In genomic region chr1:69700770-69701169, GRCh38 we compare ENCODE assay signal across 1 cellular context.
TF ChIP-seq lines count a peak whose summit lies in the region.

No MANE protein-coding gene starts in this region.

TF ChIP-seq in Ishikawa, 13 proteins besides CTCF, POLR2A, EP300 and RAD21 (continued from another document):
- no peak for TF ChIP-seq EGR1 (IDR thresholded peaks at IDR 0.05)
- no peak for TF ChIP-seq TCF12 (IDR thresholded peaks at IDR 0.05; ENCODE audit: low read depth)
- no peak for TF ChIP-seq REST (IDR thresholded peaks at IDR 0.05; ENCODE audit: low read depth)
TF ChIP-seq in Ishikawa: peak in this region for 0.
